ENCODE assay signal across 24 cellular contexts in the genomic region with DNA sequence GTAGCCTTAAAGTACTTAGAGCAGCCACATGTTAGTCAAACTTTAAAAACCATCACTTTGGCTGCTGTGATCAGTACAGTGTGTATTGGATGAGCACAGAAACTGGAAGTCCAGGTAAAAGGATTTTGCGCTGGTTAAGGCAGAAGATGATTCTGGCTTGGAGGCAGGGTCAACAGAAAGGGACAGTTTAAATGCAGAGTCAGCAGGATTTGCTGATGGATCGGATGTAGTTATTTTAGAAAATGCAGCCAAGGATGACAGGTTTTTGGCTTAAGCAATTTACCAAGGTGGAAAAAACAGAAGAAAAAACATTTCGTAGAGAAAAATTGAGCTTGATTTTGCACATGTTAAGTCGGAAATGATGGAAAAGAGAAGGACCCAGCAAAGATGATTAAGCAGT.
"Had no signal": no experiment of that assay in that cellular context is flagged by ENCODE, and none has a peak within 500 bp of the region (broad histone marks: within the 10 kb centered on the region; RNA-seq: fewer than 3 reads in every experiment).

No MANE protein-coding gene starts in this region.

- H3K27me3 Mint-ChIP-seq: activated CD4-positive, alpha-beta T cell treated with anti-CD3 and anti-CD28 coated beads for 36 hours; activated CD8-positive, alpha-beta T cell treated with anti-CD3 and anti-CD28 coated beads for 36 hours; activated naive CD8-positive, alpha-beta T cell; brain; central memory CD8-positive, alpha-beta T cell; T-cell had no signal

- H3K4me1 Mint-ChIP-seq: activated CD4-positive, alpha-beta T cell treated with anti-CD3 and anti-CD28 coated beads for 36 hours; brain; central memory CD8-positive, alpha-beta T cell; T-cell had no signal

- ATAC-seq: activated CD4-positive, alpha-beta T cell treated with anti-CD3 and anti-CD28 coated beads for 36 hours; activated CD8-positive, alpha-beta T cell treated with anti-CD3 and anti-CD28 coated beads for 36 hours; Panc1; Right ventricle myocardium inferior; T-cell had no signal

- H3K27ac Mint-ChIP-seq: activated CD4-positive, alpha-beta T cell treated with anti-CD3 and anti-CD28 coated beads for 36 hours; activated CD8-positive, alpha-beta T cell treated with anti-CD3 and anti-CD28 coated beads for 36 hours; activated naive CD8-positive, alpha-beta T cell; brain had no signal

- DNase-seq: activated CD4-positive, alpha-beta T cell treated with anti-CD3 and anti-CD28 coated beads for 36 hours; activated CD8-positive, alpha-beta memory T cell treated with anti-CD3 and anti-CD28 coated beads, Interleukin-2, amount 50 U/mL, for 4 hours; activated CD8-positive, alpha-beta T cell treated with anti-CD3 and anti-CD28 coated beads for 36 hours; activated effector memory CD4-positive, alpha-beta T cell treated with anti-CD3 and anti-CD28 coated beads, Interleukin-2, amount 50 U/mL, for 16 hours; activated naive CD4-positive, alpha-beta T cell treated with Interleukin-2 at 50 U/mL for 16 hours; amygdala; MM.1S; NCI-H1105; NCI-H1436; NCI-H1694 treated with DMSO at 0.1 percent for 48 hours; NCI-H2029 treated with DMSO at 0.1 percent for 48 hours; NCI-H510A treated with DMSO at 0.1 percent for 48 hours; NCI-H69; NK-92 treated with Interleukin-12 subunit alpha and Interleukin-12 subunit beta, amount 100 ng/mL, for 24 hours; OCI-M1; RPMI8226; T-cell had no signal

- H3K4me3 Mint-ChIP-seq: activated CD4-positive, alpha-beta T cell treated with anti-CD3 and anti-CD28 coated beads for 36 hours; activated CD8-positive, alpha-beta T cell treated with anti-CD3 and anti-CD28 coated beads for 36 hours; activated naive CD8-positive, alpha-beta T cell; brain; central memory CD8-positive, alpha-beta T cell; T-cell had no signal

- H3K9me3 Mint-ChIP-seq: activated CD8-positive, alpha-beta T cell treated with anti-CD3 and anti-CD28 coated beads for 36 hours; brain; central memory CD8-positive, alpha-beta T cell; T-cell had no signal

- H3K4me3 ChIP-seq: SK-N-MC had no signal

- H3K27ac ChIP-seq: SK-N-MC, VCaP had no signal
